ENCODE assay signal across 11 cellular contexts in the genomic region with DNA sequence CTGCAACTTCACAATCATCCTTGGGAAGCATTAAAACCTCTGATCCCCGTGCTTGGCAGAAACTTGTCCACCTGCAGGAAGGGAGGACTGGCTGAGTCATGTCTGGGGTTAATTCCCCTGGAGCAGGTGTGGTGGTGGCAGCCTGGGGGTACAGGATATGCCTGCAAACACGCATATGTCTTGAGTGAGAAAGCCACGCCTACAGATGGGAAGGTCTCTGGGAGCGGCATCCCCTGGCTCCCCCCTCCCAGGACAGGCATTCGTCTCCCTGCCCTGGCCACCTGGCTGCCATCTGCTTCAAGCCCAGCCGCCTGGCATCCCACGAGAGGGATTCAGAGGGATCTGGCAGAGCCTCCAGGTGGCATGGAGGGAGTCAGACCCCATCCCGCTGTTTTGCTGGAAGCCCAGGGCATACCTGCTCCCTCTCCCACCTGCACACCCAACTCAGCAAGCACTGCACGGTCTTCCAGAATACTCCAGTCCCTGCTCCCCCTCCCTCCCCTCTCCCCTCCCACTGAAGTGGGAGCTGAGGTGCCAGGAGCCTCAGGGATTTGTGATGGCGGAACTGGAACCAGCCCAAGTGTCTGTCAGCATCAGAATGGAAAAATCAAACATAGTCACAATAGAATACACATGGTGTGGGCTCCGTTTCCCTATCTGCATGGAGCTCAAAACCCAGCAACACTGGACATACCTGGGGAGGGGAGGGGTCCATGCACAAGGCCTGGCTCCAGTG.
A peak's percentile ranks its signal among the peaks of the same experiment; 100 is the strongest.
DNase-seq lines count a peak whose midpoint lies in the region; FAIRE-seq and TF ChIP-seq lines count a peak whose summit lies in the region.
"Had no signal": no experiment of that assay in that cellular context is flagged by ENCODE, and none has a peak within 500 bp of the region (broad histone marks: within the 10 kb centered on the region; RNA-seq: fewer than 3 reads in every experiment).

No MANE protein-coding gene starts in this region.

- no peak overlapping the region for H3K4me3 ChIP-seq in OCI-LY7 (ENCODE audit: low read depth, low read length, poor library complexity, severe bottlenecking)

- no peaks in the 10 kb centered on the region for H3K79me2 ChIP-seq in OCI-LY7 (ENCODE audit: insufficient read depth, low read depth, low read length)

- H3K4me1 Mint-ChIP-seq in HFFc6 (ENCODE audit: low read depth) (peaks cover 10% of the 10 kb centered on the region), progenitor cell of endocrine pancreas (ENCODE audit: low read depth) (no peaks in the 10 kb centered on the region)
- H3K4me1 Mint-ChIP-seq in T-helper 2 cell treated with Interferon-gamma antibody and Interleukin-4, amounts not matched to agents 5 μg/mL and 100 μg/mL, for 36 hours (ENCODE audit: low read depth) = peaks cover 11% of the 10 kb centered on the region

- H3K27me3 Mint-ChIP-seq in HFFc6 (ENCODE audit: insufficient read depth) (peaks cover 29% of the 10 kb centered on the region), progenitor cell of endocrine pancreas (peaks cover 16% of the 10 kb centered on the region)
- H3K27me3 Mint-ChIP-seq in T-helper 2 cell treated with Interferon-gamma antibody and Interleukin-4, amounts not matched to agents 5 μg/mL and 100 μg/mL, for 36 hours (ENCODE audit: low read depth) = peaks cover 2% of the 10 kb centered on the region

- H3K9me3 Mint-ChIP-seq in HFFc6 (no peaks in the 10 kb centered on the region), progenitor cell of endocrine pancreas (ENCODE audit: low read depth) (no peaks in the 10 kb centered on the region)
- H3K9me3 Mint-ChIP-seq in T-helper 2 cell treated with Interferon-gamma antibody and Interleukin-4, amounts not matched to agents 5 μg/mL and 100 μg/mL, for 36 hours = no peaks in the 10 kb centered on the region

- H3K9me3 ChIP-seq in OCI-LY7 (ENCODE audit: low read length) = no peaks in the 10 kb centered on the region

- BruUV-seq in OCI-LY7 (replicated peaks; lab: Mats Ljungman, UMichigan) = no TSS peak

- H3K4me3 Mint-ChIP-seq in HFFc6 = no peak overlapping the region
- H3K4me3 Mint-ChIP-seq in progenitor cell of endocrine pancreas (ENCODE audit: low read depth) = no peak overlapping the region
- no peak overlapping the region for H3K4me3 Mint-ChIP-seq in T-helper 2 cell treated with Interferon-gamma antibody and Interleukin-4, amounts not matched to agents 5 μg/mL and 100 μg/mL, for 36 hours

- H3K36me3 ChIP-seq in OCI-LY7 (ENCODE audit: insufficient read depth, low read length) = no peaks in the 10 kb centered on the region

- no peaks in the 10 kb centered on the region for H4K20me1 ChIP-seq in OCI-LY7 (ENCODE audit: insufficient read depth, low read length)

- DNase-seq in COLO668 (lab: John Stamatoyannopoulos, UW; ENCODE audit: unreplicated experiment) (peak; percentile 97), HTR-8/SVneo (ENCODE audit: insufficient read length, low spot score) (peak; percentile 21), NCI-H510A (lab: John Stamatoyannopoulos, UW) (peak; percentile 88), dermis blood vessel endothelial cell (peak; percentile 37), HFFc6 (no peak), progenitor cell of endocrine pancreas (ENCODE audit: low spot score, unreplicated experiment) (no peak), OCI-LY7 (ENCODE audit: low spot score) (no peak)
- no peak for DNase-seq in T-helper 2 cell treated with Interferon-gamma antibody and Interleukin-4, amounts not matched to agents 5 μg/mL and 100 μg/mL, for 36 hours (ENCODE audit: low spot score)
- DNase-seq: erythroblast; Kasumi-1; stimulated activated CD4-positive, alpha-beta T cell treated with anti-CD3 and anti-CD28 coated beads, Interleukin-1b, Interleukin-23, amount 100 ng/mL, for 48 hours had no signal

- FAIRE-seq in HTR-8/SVneo (lab: Jason Lieb, UNC) = no peak

- CTCF ChIA-PET in OCI-LY7 (lab: Charles Lee; ENCODE audit: unreplicated experiment) = no interaction called here

- H3K36me3 Mint-ChIP-seq in HFFc6 (ENCODE audit: low read depth) = peaks cover 4% of the 10 kb centered on the region; the same call in 1 of the 2 replicates
- no peaks in the 10 kb centered on the region for H3K36me3 Mint-ChIP-seq in progenitor cell of endocrine pancreas (ENCODE audit: insufficient read depth)
- H3K36me3 Mint-ChIP-seq in T-helper 2 cell treated with Interferon-gamma antibody and Interleukin-4, amounts not matched to agents 5 μg/mL and 100 μg/mL, for 36 hours (ENCODE audit: low read depth) = no peaks in the 10 kb centered on the region

- no peak overlapping the region for H3K27ac ChIP-seq in OCI-LY7 (ENCODE audit: low read depth, low read length, poor library complexity, severe bottlenecking)

- no peak overlapping the region for H2AFZ ChIP-seq in OCI-LY7 (ENCODE audit: low read length)

- H3K4me2 ChIP-seq in OCI-LY7 (ENCODE audit: low read length) = no peak overlapping the region

- no peaks in the 10 kb centered on the region for H3K9me2 ChIP-seq in OCI-LY7 (ENCODE audit: insufficient read depth, low read length)

- no peak for TF ChIP-seq CTCF in HFFc6 (IDR thresholded peaks at IDR 0.05)
- no peak for TF ChIP-seq CTCF in progenitor cell of endocrine pancreas (IDR thresholded peaks at IDR 0.05; ENCODE audit: unreplicated experiment)
- TF ChIP-seq CTCF in OCI-LY7 (conservative IDR thresholded peaks at IDR 0.05; ENCODE audit: low read length) = no peak

- POLR2A ChIA-PET in OCI-LY7 (lab: Charles Lee) = no interaction called here

- H3K27ac Mint-ChIP-seq in HFFc6 (no peak overlapping the region), progenitor cell of endocrine pancreas (no peak overlapping the region)
- no peak overlapping the region for H3K27ac Mint-ChIP-seq in T-helper 2 cell treated with Interferon-gamma antibody and Interleukin-4, amounts not matched to agents 5 μg/mL and 100 μg/mL, for 36 hours

- no peaks in the 10 kb centered on the region for H3K4me1 ChIP-seq in OCI-LY7 (ENCODE audit: insufficient read depth, low read length, poor library complexity, severe bottlenecking)

- intact Hi-C loops in OCI-LY7 (cut with micrococcal nuclease; ENCODE audit: unreplicated experiment) = no loop called here

Comparison
In these comparisons a context has a peak if more than half of its experiments do, and no peak if none do; other contexts are left out.
1. DNase-seq: peak in COLO668 (single experiment), HTR-8/SVneo (single experiment), NCI-H510A (single experiment) and dermis blood vessel endothelial cell (single experiment); none in HFFc6 (single experiment), progenitor cell of endocrine pancreas (single experiment), T-helper 2 cell treated with Interferon-gamma antibody and Interleukin-4, amounts not matched to agents 5 μg/mL and 100 μg/mL, for 36 hours (single experiment) and OCI-LY7 (single experiment).